Comparison of ENCODE assay signal across 9 cellular contexts in the genomic region with DNA sequence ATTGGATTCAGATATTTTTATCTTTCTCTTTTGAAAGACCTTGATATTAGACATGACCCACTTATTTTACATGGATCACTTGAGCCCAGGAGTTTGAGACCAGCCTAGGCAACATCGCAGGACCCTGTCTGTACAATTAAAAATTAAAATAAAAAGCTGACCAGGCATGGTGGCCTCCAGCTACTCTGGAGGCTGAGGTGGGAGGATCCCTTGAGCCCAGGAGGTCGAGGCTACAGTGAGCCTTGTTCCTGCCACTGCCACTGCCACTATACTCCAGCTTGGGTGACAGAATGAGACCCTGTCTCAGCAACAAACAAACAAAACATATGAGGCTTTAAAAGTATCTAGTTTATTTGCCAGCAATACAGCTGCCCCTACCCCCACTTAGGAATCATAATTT. TPM values are rescaled to one million over a fixed set of nuclear protein-coding genes. Genes with fewer than 3 reads are reported as not detected.
DNase-seq lines count a peak whose midpoint lies in the region; ATAC-seq and TF ChIP-seq lines count a peak whose summit lies in the region.
"Had no signal": no experiment of that assay in that cellular context is flagged by ENCODE, and none has a peak within 500 bp of the region (broad histone marks: within the 10 kb centered on the region; RNA-seq: fewer than 3 reads in every experiment).

No MANE protein-coding gene starts in this region.

- H3K9me2 ChIP-seq in HCT116 (ENCODE audit: insufficient read depth): no peaks in the 10 kb centered on the region

- no peak for TF ChIP-seq RAD21 in HCT116 (IDR thresholded peaks at IDR 0.05; ENCODE audit: low read depth)

- H3K4me2 ChIP-seq in HCT116 (ENCODE audit: low read length): peak overlapping the region; percentile 75

- no peak for DNase-seq in HCT116 (ENCODE audit: low read depth, low spot score)
- no peak for DNase-seq in stimulated activated effector memory CD8-positive, alpha-beta T cell treated with anti-CD3 and anti-CD28 coated beads, Interleukin-12 subunit alpha, Interleukin-12 subunit beta, amount 100 ng/mL, for 72 hours (ENCODE audit: low spot score in 2 of 2)
- no peak for DNase-seq in cortex of kidney (lab: John Stamatoyannopoulos, UW)
- no peak for DNase-seq in DMS 273 treated with DMSO at 0.1 percent for 48 hours (lab: John Stamatoyannopoulos, UW)
- DNase-seq in ureter (ENCODE audit: low spot score): no peak
- DNase-seq: NCI-H748 treated with DMSO at 0.1 percent for 48 hours had no signal

- H4K20me1 ChIP-seq in HCT116 (ENCODE audit: insufficient read depth): peaks cover 13% of the 10 kb centered on the region

- peak overlapping the region; percentile 92 for H3K4me3 Mint-ChIP-seq in stimulated activated effector memory CD8-positive, alpha-beta T cell treated with anti-CD3 and anti-CD28 coated beads, Interleukin-12 subunit alpha, Interleukin-12 subunit beta, amount 100 ng/mL, for 72 hours

- H3K27ac ChIP-seq in HCT116 (ENCODE audit: low read depth, low read length): peak overlapping the region; percentile 84; the same call in 1 of the 2 replicates
- peak overlapping the region; percentile 27 to 98 (median 90) for H3K27ac ChIP-seq in gastroesophageal sphincter

- H3K9me3 ChIP-seq in HCT116 (ENCODE audit: control insufficient read depth in 1 of 2, insufficient read depth in 1 of 2, low read depth in 1 of 2, low read length in 2 of 2): no peaks in the 10 kb centered on the region
- H3K9me3 ChIP-seq in gastroesophageal sphincter: no peaks in the 10 kb centered on the region

- H3K79me2 ChIP-seq in HCT116 (ENCODE audit: insufficient read depth, low read length): peaks cover 66% of the 10 kb centered on the region

- H3K4me1 ChIP-seq in HCT116 (ENCODE audit: control insufficient read depth in 1 of 2, insufficient read depth in 2 of 2, low read length in 2 of 2) (peaks cover 9 to 11% of the 10 kb centered on the region in 2 experiments), gastroesophageal sphincter (peaks cover 13 to 52% (median 15%) of the 10 kb centered on the region in 3 donors)

- no peak for TF ChIP-seq CTCF in HCT116 (IDR thresholded peaks at IDR 0.05 in 2 of 3, conservative IDR thresholded peaks at IDR 0.05 in 1 of 3; ENCODE audit: borderline replicate concordance in 1 of 3, insufficient read depth in 1 of 3, low read depth in 2 of 3, low read length in 2 of 3)
- no peak for TF ChIP-seq CTCF in WI38 (IDR thresholded peaks at IDR 0.05; ENCODE audit: low read depth, low read length)
- no peak for TF ChIP-seq CTCF in gastroesophageal sphincter (IDR thresholded peaks at IDR 0.05)

- POLR2A ChIA-PET in HCT116 (lab: Charles Lee): interaction anchor here (1.3 kb wide), 1 partner anchor 201 kb away, joined by 4 read pairs; no protein-coding TSS in a partner anchor

- H3K36me3 ChIP-seq in HCT116 (ENCODE audit: control insufficient read depth in 1 of 2, insufficient read depth in 2 of 2, low read length in 2 of 2) (peaks cover 11 to 19% of the 10 kb centered on the region in 2 experiments), gastroesophageal sphincter (peaks cover 0 to 16% of the 10 kb centered on the region in 2 donors)

- H3K36me3 Mint-ChIP-seq in stimulated activated effector memory CD8-positive, alpha-beta T cell treated with anti-CD3 and anti-CD28 coated beads, Interleukin-12 subunit alpha, Interleukin-12 subunit beta, amount 100 ng/mL, for 72 hours: peaks cover 57% of the 10 kb centered on the region

- peak overlapping the region; percentile 97 for H3K27ac Mint-ChIP-seq in stimulated activated effector memory CD8-positive, alpha-beta T cell treated with anti-CD3 and anti-CD28 coated beads, Interleukin-12 subunit alpha, Interleukin-12 subunit beta, amount 100 ng/mL, for 72 hours

- ATAC-seq in HCT116: no peak
- no peak for ATAC-seq in gastroesophageal sphincter
- ATAC-seq in stimulated activated effector memory CD8-positive, alpha-beta T cell treated with anti-CD3 and anti-CD28 coated beads, Interleukin-12 subunit alpha, Interleukin-12 subunit beta, amount 100 ng/mL, for 72 hours: no peak
- ATAC-seq in GM21717 (IDR thresholded peaks at IDR 0.05; ENCODE audit: unreplicated experiment): no peak

- RAD21 ChIA-PET in HCT116 (lab: Charles Lee; ENCODE audit: low non-redundant PET in 1 of 2, low total read pairs in 2 of 2, uncharacterized antibody in 2 of 2, unreplicated experiment in 2 of 2): no interaction called here

- CTCF ChIA-PET in HCT116 (lab: Charles Lee): interaction anchor here (1.1 to 2.5 kb wide), 2 partner anchors 136 to 275 kb away, joined by 3 to 6 read pairs; no protein-coding TSS in a partner anchor

- intact Hi-C loops in HCT116 (cut with micrococcal nuclease): loop anchor here (5.0 kb wide), 2 partner anchors 258 to 372 kb away; a partner anchor contains a TSS

- H2AFZ ChIP-seq in HCT116 (ENCODE audit: low read depth, low read length, poor library complexity, severe bottlenecking): no peak overlapping the region

- H3K27me3 ChIP-seq in HCT116 (ENCODE audit: insufficient read depth, low read length) (no peaks in the 10 kb centered on the region), gastroesophageal sphincter (no peaks in the 10 kb centered on the region)

- H3K9ac ChIP-seq in HCT116 (ENCODE audit: low read length): peak overlapping the region; percentile 93

- no TSS peak for BruUV-seq in HCT116 (replicated peaks; lab: Mats Ljungman, UMichigan)

- no peak for TF ChIP-seq EP300 in gastroesophageal sphincter (IDR thresholded peaks at IDR 0.05)

- H3K4me1 Mint-ChIP-seq in stimulated activated effector memory CD8-positive, alpha-beta T cell treated with anti-CD3 and anti-CD28 coated beads, Interleukin-12 subunit alpha, Interleukin-12 subunit beta, amount 100 ng/mL, for 72 hours: peaks cover 38% of the 10 kb centered on the region

- H3K4me3 ChIP-seq in HCT116 (replicated peaks in 1 of 2; ENCODE audit: low read depth in 1 of 2, low read length in 2 of 2): peak overlapping the region; percentile 73 to 91
- H3K4me3 ChIP-seq in WI38 (ENCODE audit: low read depth, low read length): peak overlapping the region; percentile 95
- H3K4me3 ChIP-seq in gastroesophageal sphincter: peak overlapping the region in 1 of 2 donors; percentile 92

- H3K9me3 Mint-ChIP-seq in stimulated activated effector memory CD8-positive, alpha-beta T cell treated with anti-CD3 and anti-CD28 coated beads, Interleukin-12 subunit alpha, Interleukin-12 subunit beta, amount 100 ng/mL, for 72 hours: no peaks in the 10 kb centered on the region

- WGBS in gastroesophageal sphincter (ENCODE audit: low coverage in 1 of 2), 2 donors: 54 to 86% methylated on average over 1 to 2 of the region's 2 CpGs

- TF ChIP-seq POLR2A in HCT116 (IDR thresholded peaks at IDR 0.05; ENCODE audit: borderline replicate concordance, extremely low read depth, insufficient read depth, insufficient read length) (no peak), gastroesophageal sphincter (IDR thresholded peaks at IDR 0.05) (no peak)

TF ChIP-seq in HCT116, 20 proteins besides CTCF, POLR2A, EP300 and RAD21 (continues in another document):
- TF ChIP-seq EZH2phosphoT487 (IDR thresholded peaks at IDR 0.05; ENCODE audit: borderline replicate concordance): no peak
- TF ChIP-seq TCF7L2 (IDR thresholded peaks at IDR 0.05; ENCODE audit: borderline replicate concordance, extremely low read depth, insufficient read depth, insufficient read length): no peak
- TF ChIP-seq, protein P1, sequence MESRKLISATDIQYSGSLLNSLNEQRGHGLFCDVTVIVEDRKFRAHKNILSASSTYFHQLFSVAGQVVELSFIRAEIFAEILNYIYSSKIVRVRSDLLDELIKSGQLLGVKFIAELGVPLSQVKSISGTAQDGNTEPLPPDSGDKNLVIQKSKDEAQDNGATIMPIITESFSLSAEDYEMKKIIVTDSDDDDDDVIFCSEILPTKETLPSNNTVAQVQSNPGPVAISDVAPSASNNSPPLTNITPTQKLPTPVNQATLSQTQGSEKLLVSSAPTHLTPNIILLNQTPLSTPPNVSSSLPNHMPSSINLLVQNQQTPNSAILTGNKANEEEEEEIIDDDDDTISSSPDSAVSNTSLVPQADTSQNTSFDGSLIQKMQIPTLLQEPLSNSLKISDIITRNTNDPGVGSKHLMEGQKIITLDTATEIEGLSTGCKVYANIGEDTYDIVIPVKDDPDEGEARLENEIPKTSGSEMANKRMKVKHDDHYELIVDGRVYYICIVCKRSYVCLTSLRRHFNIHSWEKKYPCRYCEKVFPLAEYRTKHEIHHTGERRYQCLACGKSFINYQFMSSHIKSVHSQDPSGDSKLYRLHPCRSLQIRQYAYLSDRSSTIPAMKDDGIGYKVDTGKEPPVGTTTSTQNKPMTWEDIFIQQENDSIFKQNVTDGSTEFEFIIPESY (IDR thresholded peaks at IDR 0.05; ENCODE audit: extremely low read depth, insufficient replicate concordance, low read length): no peak
- TF ChIP-seq EZH2 (IDR thresholded peaks at IDR 0.05): no peak
- TF ChIP-seq SIN3A (IDR thresholded peaks at IDR 0.05; ENCODE audit: low read depth): no peak
- no peak for TF ChIP-seq FOSL1 (IDR thresholded peaks at IDR 0.05; ENCODE audit: low read depth)
- no peak for TF ChIP-seq YY1 (IDR thresholded peaks at IDR 0.05; ENCODE audit: extremely low read depth, insufficient replicate concordance, low read depth, low read length)
- no peak for TF ChIP-seq POLR2AphosphoS5 (IDR thresholded peaks at IDR 0.05; ENCODE audit: low read depth, low read length)
- no peak for TF ChIP-seq SP1 (IDR thresholded peaks at IDR 0.05; ENCODE audit: low read depth)
- TF ChIP-seq ELF1 (IDR thresholded peaks at IDR 0.05; ENCODE audit: borderline replicate concordance, low read depth): no peak
- no peak for TF ChIP-seq EGR1 (IDR thresholded peaks at IDR 0.05; ENCODE audit: low read depth)
- no peak for TF ChIP-seq ZFX (IDR thresholded peaks at IDR 0.05)
- TF ChIP-seq, protein P2, sequence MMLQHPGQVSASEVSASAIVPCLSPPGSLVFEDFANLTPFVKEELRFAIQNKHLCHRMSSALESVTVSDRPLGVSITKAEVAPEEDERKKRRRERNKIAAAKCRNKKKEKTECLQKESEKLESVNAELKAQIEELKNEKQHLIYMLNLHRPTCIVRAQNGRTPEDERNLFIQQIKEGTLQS (IDR thresholded peaks at IDR 0.05): no peak
- no peak for TF ChIP-seq JUND (IDR thresholded peaks at IDR 0.05)
- no peak for TF ChIP-seq SRF (IDR thresholded peaks at IDR 0.05; ENCODE audit: low read depth)

RNA-seq across cellular contexts. Expression of a gene that starts 1.6 kb away (rescaled TPM):
- total RNA-seq in HCT116 (2021; ENCODE audit: unreplicated experiment): 82.3 TPM
- polyA plus RNA-seq in HCT116 (2012): 68.1 and 74.9 TPM in 2 replicates
- total RNA-seq in gastroesophageal sphincter: 100 to 1,000 TPM in 1 of 4 donors, 10 to 100 TPM in 3; 73.0 to 133 (median 87.7) TPM
- total RNA-seq in ureter: 83.6 TPM

RNA-seq across cellular contexts. Expression of a gene that starts 23.5 kb away (rescaled TPM):
- total RNA-seq in HCT116 (2021; ENCODE audit: unreplicated experiment) (not detected), gastroesophageal sphincter (not detected), ureter (not detected)
- polyA plus RNA-seq in HCT116 (2012): 0.01 TPM in 1 of 2 replicates, not detected in the other
